ENCODE assay signal across 1 cellular context in the genomic region with DNA sequence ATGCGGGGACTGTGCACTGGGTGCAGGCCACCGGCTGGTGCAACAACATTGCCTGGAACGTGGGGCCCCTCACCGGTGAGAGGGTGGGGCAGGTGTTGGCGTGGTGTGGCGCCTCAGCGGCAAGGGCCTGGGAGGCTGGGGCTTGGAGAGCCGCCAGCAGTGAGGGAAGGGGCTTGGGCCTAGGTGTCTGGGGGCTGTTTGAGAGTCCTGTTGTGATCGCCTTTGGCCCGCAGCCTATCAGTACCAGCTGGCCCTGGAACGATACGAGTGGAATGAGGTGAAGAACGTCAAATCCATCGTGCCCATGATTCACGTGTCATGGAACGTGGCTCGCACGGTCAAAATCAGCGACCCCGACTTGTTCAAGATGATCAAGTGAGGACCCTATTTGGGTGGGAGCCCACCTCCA.
TF ChIP-seq lines count a peak whose summit lies in the region.

No MANE protein-coding gene starts in this region.

TF ChIP-seq in SK-N-SH, 30 proteins besides CTCF, POLR2A, EP300 and RAD21 (continued from another document):
- no peak for TF ChIP-seq TCF12 (IDR thresholded peaks at IDR 0.05)
- no peak for TF ChIP-seq MEF2A (IDR thresholded peaks at IDR 0.05; ENCODE audit: borderline replicate concordance, low read depth)
- TF ChIP-seq TEAD4 (IDR thresholded peaks at IDR 0.05; ENCODE audit: borderline replicate concordance, insufficient read depth): no peak
- no peak for TF ChIP-seq FOXJ3 (CRISPR knock-in tag; IDR thresholded peaks at IDR 0.05)
